Comparison of ENCODE assay signal across 1 cellular context in the genomic region with DNA sequence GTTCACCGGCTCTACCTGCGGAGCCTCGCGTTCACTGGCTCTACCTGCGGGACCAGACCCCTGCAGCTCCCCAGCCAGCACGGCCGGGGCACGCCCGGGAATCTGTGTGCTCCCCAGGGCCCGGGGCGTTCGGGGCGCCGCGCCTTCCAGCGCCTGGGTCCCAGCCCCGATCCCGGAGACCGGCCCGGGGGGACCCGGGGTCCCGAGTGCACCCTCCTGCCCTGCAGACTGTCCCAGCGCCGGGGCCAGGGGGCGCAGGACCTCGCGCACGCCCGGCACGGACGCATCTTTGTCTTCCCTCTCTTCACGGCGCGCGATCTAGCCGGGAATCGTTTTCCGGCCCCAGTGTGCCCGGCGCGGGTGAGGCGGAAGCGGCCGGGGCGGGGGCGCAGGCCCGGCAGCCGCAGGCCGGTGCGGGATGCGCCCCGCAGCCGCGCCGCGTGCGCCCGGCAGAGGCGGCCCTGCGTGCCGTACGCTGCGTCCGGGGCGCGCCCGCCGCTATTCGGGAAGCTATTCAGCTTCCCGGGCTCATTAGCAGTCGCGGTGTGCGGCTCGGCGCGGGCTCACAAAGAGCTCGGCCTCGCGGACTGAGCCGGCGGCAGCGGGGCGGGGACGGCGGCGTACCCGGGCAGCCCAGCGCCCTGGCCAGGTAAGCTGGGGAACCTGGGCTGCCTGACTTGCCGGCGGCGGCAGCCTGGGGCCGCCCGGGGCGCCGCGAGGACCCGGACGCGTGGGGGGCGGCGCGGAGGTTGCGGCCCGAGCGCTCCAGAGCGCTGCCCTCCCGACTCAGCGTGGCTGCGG.
TF ChIP-seq lines count a peak whose summit lies in the region.

A gene (plus strand): TSS at position 345 of the 801 bp plus-strand sequence. CDS start 167,911 bp downstream, outside the sequence.

TF ChIP-seq in GM23338, 12 proteins besides CTCF, POLR2A, EP300 and RAD21 (continued from another document):
- TF ChIP-seq, protein P1, sequence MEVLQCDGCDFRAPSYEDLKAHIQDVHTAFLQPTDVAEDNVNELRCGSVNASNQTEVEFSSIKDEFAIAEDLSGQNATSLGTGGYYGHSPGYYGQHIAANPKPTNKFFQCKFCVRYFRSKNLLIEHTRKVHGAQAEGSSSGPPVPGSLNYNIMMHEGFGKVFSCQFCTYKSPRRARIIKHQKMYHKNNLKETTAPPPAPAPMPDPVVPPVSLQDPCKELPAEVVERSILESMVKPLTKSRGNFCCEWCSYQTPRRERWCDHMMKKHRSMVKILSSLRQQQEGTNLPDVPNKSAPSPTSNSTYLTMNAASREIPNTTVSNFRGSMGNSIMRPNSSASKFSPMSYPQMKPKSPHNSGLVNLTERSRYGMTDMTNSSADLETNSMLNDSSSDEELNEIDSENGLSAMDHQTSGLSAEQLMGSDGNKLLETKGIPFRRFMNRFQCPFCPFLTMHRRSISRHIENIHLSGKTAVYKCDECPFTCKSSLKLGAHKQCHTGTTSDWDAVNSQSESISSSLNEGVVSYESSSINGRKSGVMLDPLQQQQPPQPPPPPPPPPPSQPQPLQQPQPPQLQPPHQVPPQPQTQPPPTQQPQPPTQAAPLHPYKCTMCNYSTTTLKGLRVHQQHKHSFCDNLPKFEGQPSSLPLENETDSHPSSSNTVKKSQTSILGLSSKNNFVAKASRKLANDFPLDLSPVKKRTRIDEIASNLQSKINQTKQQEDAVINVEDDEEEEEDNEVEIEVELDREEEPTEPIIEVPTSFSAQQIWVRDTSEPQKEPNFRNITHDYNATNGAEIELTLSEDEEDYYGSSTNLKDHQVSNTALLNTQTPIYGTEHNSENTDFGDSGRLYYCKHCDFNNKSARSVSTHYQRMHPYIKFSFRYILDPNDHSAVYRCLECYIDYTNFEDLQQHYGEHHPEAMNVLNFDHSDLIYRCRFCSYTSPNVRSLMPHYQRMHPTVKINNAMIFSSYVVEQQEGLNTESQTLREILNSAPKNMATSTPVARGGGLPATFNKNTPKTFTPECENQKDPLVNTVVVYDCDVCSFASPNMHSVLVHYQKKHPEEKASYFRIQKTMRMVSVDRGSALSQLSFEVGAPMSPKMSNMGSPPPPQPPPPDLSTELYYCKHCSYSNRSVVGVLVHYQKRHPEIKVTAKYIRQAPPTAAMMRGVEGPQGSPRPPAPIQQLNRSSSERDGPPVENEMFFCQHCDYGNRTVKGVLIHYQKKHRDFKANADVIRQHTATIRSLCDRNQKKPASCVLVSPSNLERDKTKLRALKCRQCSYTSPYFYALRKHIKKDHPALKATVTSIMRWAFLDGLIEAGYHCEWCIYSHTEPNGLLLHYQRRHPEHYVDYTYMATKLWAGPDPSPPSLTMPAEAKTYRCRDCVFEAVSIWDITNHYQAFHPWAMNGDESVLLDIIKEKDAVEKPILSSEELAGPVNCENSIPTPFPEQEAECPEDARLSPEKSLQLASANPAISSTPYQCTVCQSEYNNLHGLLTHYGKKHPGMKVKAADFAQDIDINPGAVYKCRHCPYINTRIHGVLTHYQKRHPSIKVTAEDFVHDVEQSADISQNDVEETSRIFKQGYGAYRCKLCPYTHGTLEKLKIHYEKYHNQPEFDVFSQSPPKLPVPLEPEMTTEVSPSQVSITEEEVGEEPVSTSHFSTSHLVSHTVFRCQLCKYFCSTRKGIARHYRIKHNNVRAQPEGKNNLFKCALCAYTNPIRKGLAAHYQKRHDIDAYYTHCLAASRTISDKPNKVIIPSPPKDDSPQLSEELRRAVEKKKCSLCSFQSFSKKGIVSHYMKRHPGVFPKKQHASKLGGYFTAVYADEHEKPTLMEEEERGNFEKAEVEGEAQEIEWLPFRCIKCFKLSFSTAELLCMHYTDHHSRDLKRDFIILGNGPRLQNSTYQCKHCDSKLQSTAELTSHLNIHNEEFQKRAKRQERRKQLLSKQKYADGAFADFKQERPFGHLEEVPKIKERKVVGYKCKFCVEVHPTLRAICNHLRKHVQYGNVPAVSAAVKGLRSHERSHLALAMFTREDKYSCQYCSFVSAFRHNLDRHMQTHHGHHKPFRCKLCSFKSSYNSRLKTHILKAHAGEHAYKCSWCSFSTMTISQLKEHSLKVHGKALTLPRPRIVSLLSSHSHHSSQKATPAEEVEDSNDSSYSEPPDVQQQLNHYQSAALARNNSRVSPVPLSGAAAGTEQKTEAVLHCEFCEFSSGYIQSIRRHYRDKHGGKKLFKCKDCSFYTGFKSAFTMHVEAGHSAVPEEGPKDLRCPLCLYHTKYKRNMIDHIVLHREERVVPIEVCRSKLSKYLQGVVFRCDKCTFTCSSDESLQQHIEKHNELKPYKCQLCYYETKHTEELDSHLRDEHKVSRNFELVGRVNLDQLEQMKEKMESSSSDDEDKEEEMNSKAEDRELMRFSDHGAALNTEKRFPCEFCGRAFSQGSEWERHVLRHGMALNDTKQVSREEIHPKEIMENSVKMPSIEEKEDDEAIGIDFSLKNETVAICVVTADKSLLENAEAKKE (CRISPR knock-in tag; IDR thresholded peaks at IDR 0.05), result no peak
- no peak for TF ChIP-seq ZNF114 (CRISPR knock-in tag; IDR thresholded peaks at IDR 0.05)
- TF ChIP-seq STAT1 (IDR thresholded peaks at IDR 0.05; ENCODE audit: unreplicated experiment), result no peak
- no peak for TF ChIP-seq EZH2 (IDR thresholded peaks at IDR 0.05; ENCODE audit: low read depth, unreplicated experiment)
- no peak; the same call in 1 of the 2 replicates for TF ChIP-seq POLR2AphosphoS5 (IDR thresholded peaks at IDR 0.05; ENCODE audit: low read depth)
- TF ChIP-seq NANOG (IDR thresholded peaks at IDR 0.05; ENCODE audit: borderline replicate concordance), result no peak
- no peak for TF ChIP-seq ZNF331 (CRISPR knock-in tag; IDR thresholded peaks at IDR 0.05; ENCODE audit: low read depth)
